In genomic region chr3:12462159-12462962, GRCh38 we compare ENCODE assay signal across 11 cellular contexts. TPM values are rescaled to one million over a fixed set of nuclear protein-coding genes. Genes with fewer than 3 reads are reported as not detected.
A peak's percentile ranks its signal among the peaks of the same experiment; 100 is the strongest.
DNase-seq lines count a peak whose midpoint lies in the region; ATAC-seq and TF ChIP-seq lines count a peak whose summit lies in the region.
"Had no signal": no experiment of that assay in that cellular context is flagged by ENCODE, and none has a peak within 500 bp of the region (broad histone marks: within the 10 kb centered on the region; RNA-seq: fewer than 3 reads in every experiment).

No MANE protein-coding gene starts in this region.

- peaks cover 9% of the 10 kb centered on the region for H3K4me1 Mint-ChIP-seq in activated CD4-positive, alpha-beta T cell treated with anti-CD3 and anti-CD28 coated beads, Interleukin-2, amount 10 ng/mL, durations not matched to agents 7 days and 5 days
- peaks cover 19% of the 10 kb centered on the region for H3K4me1 Mint-ChIP-seq in stimulated activated naive CD8-positive, alpha-beta T cell treated with anti-CD3 and anti-CD28 coated beads, Interleukin-15, amount 100 ng/mL, for 72 hours
- H3K4me1 Mint-ChIP-seq: nephron had no signal

- no peaks in the 10 kb centered on the region for H3K4me1 ChIP-seq in thyroid gland

- no peak overlapping the region for H3K4me3 ChIP-seq in thyroid gland (replicated peaks in 1 of 3)

- no peaks in the 10 kb centered on the region for H3K36me3 Mint-ChIP-seq in activated CD4-positive, alpha-beta T cell treated with anti-CD3 and anti-CD28 coated beads, Interleukin-2, amount 10 ng/mL, durations not matched to agents 7 days and 5 days (ENCODE audit: low read depth)

- H3K27ac ChIP-seq in VCaP, result peak overlapping the region; percentile 66
- H3K27ac ChIP-seq in thyroid gland, result no peak overlapping the region

- POLR2A ChIA-PET in activated CD4-positive, alpha-beta T cell treated with anti-CD3 and anti-CD28 coated beads, Interleukin-2, amount 10 ng/mL, durations not matched to agents 7 days and 5 days (lab: Charles Lee), result no interaction called here

- intact Hi-C loops in left ventricle myocardium superior (cut with micrococcal nuclease), result no loop called here
- intact Hi-C loops in thyroid gland (cut with DNase I), result no loop called here

- 62 to 64% methylated on average over 9 to 10 of the region's 10 CpGs for WGBS in thyroid gland, 2 donors

- no peaks in the 10 kb centered on the region for H3K36me3 ChIP-seq in thyroid gland

- H3K27me3 ChIP-seq in thyroid gland, result no peaks in the 10 kb centered on the region

- TF ChIP-seq POLR2A in thyroid gland (IDR thresholded peaks at IDR 0.05), result no peak

- peak overlapping the region; percentile 38 for H3K27ac Mint-ChIP-seq in activated CD4-positive, alpha-beta T cell treated with anti-CD3 and anti-CD28 coated beads, Interleukin-2, amount 10 ng/mL, durations not matched to agents 7 days and 5 days
- H3K27ac Mint-ChIP-seq in stimulated activated naive CD8-positive, alpha-beta T cell treated with anti-CD3 and anti-CD28 coated beads, Interleukin-15, amount 100 ng/mL, for 72 hours, result peak overlapping the region; percentile 69 to 87

- H3K9me3 Mint-ChIP-seq in activated CD4-positive, alpha-beta T cell treated with anti-CD3 and anti-CD28 coated beads, Interleukin-2, amount 10 ng/mL, durations not matched to agents 7 days and 5 days, result peaks cover 3% of the 10 kb centered on the region
- no peaks in the 10 kb centered on the region for H3K9me3 Mint-ChIP-seq in stimulated activated naive CD8-positive, alpha-beta T cell treated with anti-CD3 and anti-CD28 coated beads, Interleukin-15, amount 100 ng/mL, for 72 hours
- H3K9me3 Mint-ChIP-seq: nephron had no signal

- no peak overlapping the region for H3K4me3 Mint-ChIP-seq in activated CD4-positive, alpha-beta T cell treated with anti-CD3 and anti-CD28 coated beads, Interleukin-2, amount 10 ng/mL, durations not matched to agents 7 days and 5 days
- H3K4me3 Mint-ChIP-seq in stimulated activated naive CD8-positive, alpha-beta T cell treated with anti-CD3 and anti-CD28 coated beads, Interleukin-15, amount 100 ng/mL, for 72 hours, result peak overlapping the region; percentile 45 to 69
- H3K4me3 Mint-ChIP-seq: nephron had no signal

- no peaks in the 10 kb centered on the region for H3K27me3 Mint-ChIP-seq in activated CD4-positive, alpha-beta T cell treated with anti-CD3 and anti-CD28 coated beads, Interleukin-2, amount 10 ng/mL, durations not matched to agents 7 days and 5 days
- H3K27me3 Mint-ChIP-seq in stimulated activated naive CD8-positive, alpha-beta T cell treated with anti-CD3 and anti-CD28 coated beads, Interleukin-15, amount 100 ng/mL, for 72 hours, result no peaks in the 10 kb centered on the region

- no peaks in the 10 kb centered on the region for H3K9me3 ChIP-seq in thyroid gland

- CTCF ChIA-PET in activated CD4-positive, alpha-beta T cell treated with anti-CD3 and anti-CD28 coated beads, Interleukin-2, amount 10 ng/mL, durations not matched to agents 7 days and 5 days (lab: Charles Lee), result interaction anchor here (3.1 kb wide), 1 partner anchor 17 kb away, joined by 13 read pairs; no protein-coding TSS in a partner anchor

- peak; percentile 27 for ATAC-seq in left ventricle myocardium superior
- ATAC-seq in stimulated activated naive CD8-positive, alpha-beta T cell treated with anti-CD3 and anti-CD28 coated beads, Interleukin-15, amount 100 ng/mL, for 72 hours, result peak; percentile 76
- ATAC-seq in GM19463 (IDR thresholded peaks at IDR 0.05; ENCODE audit: unreplicated experiment), result no peak

- TF ChIP-seq CTCF in VCaP (conservative IDR thresholded peaks at IDR 0.05) (no peak), thyroid gland (IDR thresholded peaks at IDR 0.05) (no peak)

- peak; percentile 18 for DNase-seq in activated CD4-positive, alpha-beta T cell treated with anti-CD3 and anti-CD28 coated beads, Interleukin-2, amount 10 ng/mL, durations not matched to agents 7 days and 5 days
- DNase-seq in activated CD4-positive, alpha-beta T cell treated with anti-CD3 and anti-CD28 coated beads for 1 hour, result no peak
- DNase-seq in left ventricle myocardium superior (no peak), thyroid gland (no peak), NCI-H2196 treated with DMSO at 0.1 percent for 48 hours (lab: John Stamatoyannopoulos, UW; ENCODE audit: unreplicated experiment) (no peak)
- DNase-seq in stimulated activated naive CD8-positive, alpha-beta T cell treated with anti-CD3 and anti-CD28 coated beads, Interleukin-15, amount 100 ng/mL, for 72 hours, result no peak
- DNase-seq: NCI-H1436, OCI-M1 had no signal

RNA-seq across cellular contexts. Expression of gene TSEN2, which starts 21.9 kb away (rescaled TPM):
- 10 to 100 TPM; 10.4 to 11.5 TPM for total RNA-seq in activated CD4-positive, alpha-beta T cell treated with anti-CD3 and anti-CD28 coated beads, Interleukin-2, amount 10 ng/mL, durations not matched to agents 7 days and 5 days
- total RNA-seq in left ventricle myocardium superior (23.1 TPM), thyroid gland (10 to 100 TPM; 14.9 to 25.8 (median 21.4) TPM)
